ENCODE assay signal across 32 cellular contexts in the genomic region with DNA sequence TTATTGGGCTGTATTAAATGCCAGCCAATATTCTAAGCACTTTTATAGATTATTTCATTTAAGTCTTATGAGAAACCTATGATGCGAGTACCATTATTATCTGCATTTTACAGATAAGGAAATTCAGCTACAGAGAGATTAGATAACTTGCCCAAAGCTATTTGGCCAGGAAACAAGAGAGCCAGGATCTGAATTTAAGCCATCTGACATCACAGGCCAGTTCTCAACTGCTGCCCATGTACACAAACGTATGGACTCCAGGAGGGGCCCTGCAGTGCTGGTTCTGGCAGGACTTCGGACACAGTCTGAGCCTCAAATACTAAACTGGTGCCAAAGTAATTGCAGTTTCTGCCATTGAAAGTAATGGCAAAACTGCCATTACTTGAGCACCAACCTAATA. TPM values are rescaled to one million over a fixed set of nuclear protein-coding genes. Genes with fewer than 3 reads are reported as not detected.
DNase-seq lines count a peak whose midpoint lies in the region; ATAC-seq, FAIRE-seq and TF ChIP-seq lines count a peak whose summit lies in the region.
"Had no signal": no experiment of that assay in that cellular context is flagged by ENCODE, and none has a peak within 500 bp of the region (broad histone marks: within the 10 kb centered on the region; RNA-seq: fewer than 3 reads in every experiment).

No MANE protein-coding gene starts in this region.

- peak overlapping the region; percentile 42; the same call in 1 of the 2 replicates for H3K27ac ChIP-seq in 22Rv1
- no peak overlapping the region for H3K27ac ChIP-seq in K562 (ENCODE audit: extremely low read depth, low read depth, low read length)
- no peak overlapping the region for H3K27ac ChIP-seq in mesendoderm (ENCODE audit: low read depth, low read length)
- no peak overlapping the region for H3K27ac ChIP-seq in osteoblast (ENCODE audit: low read depth, low read length)
- no peak overlapping the region for H3K27ac ChIP-seq in Karpas-422 (ENCODE audit: low read length)
- H3K27ac ChIP-seq: cardiac muscle cell, HL-60, PC-9, suprapubic skin had no signal

- no peak for ATAC-seq in K562
- no peak for ATAC-seq in activated naive CD8-positive, alpha-beta T cell treated with anti-CD3 and anti-CD28 coated beads, Interleukin-2, amount 50 U/mL, for 24 hours
- ATAC-seq: activated CD4-positive, CD25-positive, alpha-beta regulatory T cell treated with anti-CD3 and anti-CD28 coated beads, Interleukin-2, amount 50 U/mL, for 24 hours; GM23338; stimulated activated memory B cell treated with anti-CD40 and anti-IgM and Interleukin-4, amounts not matched to agents 10 μg/mL and 1 μg/mL and 100 μg/mL, for 72 hours had no signal

- no peak overlapping the region for H3K27ac Mint-ChIP-seq in activated naive CD8-positive, alpha-beta T cell treated with anti-CD3 and anti-CD28 coated beads, Interleukin-2, amount 50 U/mL, for 24 hours
- H3K27ac Mint-ChIP-seq in nephron progenitor cell: no peak overlapping the region
- H3K27ac Mint-ChIP-seq: activated naive CD4-positive, alpha-beta T cell treated with anti-CD3 and anti-CD28 coated beads, Interleukin-2, amount 10 ng/mL, durations not matched to agents 7 days and 5 days; activated T-helper 1 cell treated with anti-CD3 and anti-CD28 coated beads, Interleukin-12 subunit alpha, Interleukin-12 subunit beta, Interleukin-2, Interleukin-4 antibody, amounts not matched to agents 30 ng/mL and 10 ng/mL and 1 ng/mL, durations not matched to agents 14 hours and 24 hours and 36 hours; CD4-positive, alpha-beta T cell; GM23338; nephron; stimulated activated memory B cell treated with anti-CD40 and anti-IgM and Interleukin-4, amounts not matched to agents 10 μg/mL and 1 μg/mL and 100 μg/mL, for 72 hours had no signal

- H3K9me3 ChIP-seq in K562 (replicated peaks; ENCODE audit: control insufficient read depth, insufficient read depth, low read depth, low read length) (no peaks in the 10 kb centered on the region), osteoblast (ENCODE audit: low read depth, low read length) (no peaks in the 10 kb centered on the region), Karpas-422 (ENCODE audit: low read length) (no peaks in the 10 kb centered on the region)
- H3K9me3 ChIP-seq: right lobe of liver, suprapubic skin had no signal

- H3K9ac ChIP-seq in K562 (ENCODE audit: insufficient read depth in 1 of 2, low read depth in 2 of 2, low read length in 2 of 2) (no peak overlapping the region), mesendoderm (ENCODE audit: low read length) (no peak overlapping the region), Karpas-422 (ENCODE audit: low read length) (no peak overlapping the region)

- H3K23ac ChIP-seq in mesendoderm (ENCODE audit: low read length): no peak overlapping the region

- DNase-seq in SK-MEL-5 (ENCODE audit: low read depth, low spot score) (peak; percentile 7), K562 (ENCODE audit: extremely low read depth in 1 of 4, low spot score in 3 of 4) (no peak), mesendoderm (peak; percentile 40), osteoblast (ENCODE audit: insufficient read length, low spot score, missing footprints) (no peak), Karpas-422 (no peak), nephron progenitor cell (no peak)
- DNase-seq in activated naive CD8-positive, alpha-beta T cell treated with anti-CD3 and anti-CD28 coated beads, Interleukin-2, amount 50 U/mL, for 24 hours: no peak
- DNase-seq: 8988T; activated CD4-positive, alpha-beta T cell treated with anti-CD3 and anti-CD28 coated beads, Interleukin-2, amount 50 U/mL, for 48 hours; activated CD8-positive, alpha-beta memory T cell treated with anti-CD3 and anti-CD28 coated beads, Interleukin-2, amount 50 U/mL, for 4 hours; activated naive CD4-positive, alpha-beta T cell treated with anti-CD3 and anti-CD28 coated beads, Interleukin-2, amount 10 ng/mL, durations not matched to agents 7 days and 5 days; CD4-positive, alpha-beta T cell; kidney; NCI-H1092 treated with DMSO at 0.1 percent for 48 hours; NCI-H187 treated with DMSO at 0.1 percent for 48 hours; NCI-H524 treated with DMSO at 0.1 percent for 48 hours; NK-92 treated with Interleukin-12 subunit alpha and Interleukin-12 subunit beta, amount 100 ng/mL, for 24 hours; PC-9; right lobe of liver; Right ventricle myocardium superior; stimulated activated CD4-positive, alpha-beta T cell treated with anti-CD3 and anti-CD28 coated beads, Interleukin-4, amount 100 ng/mL, for 4 hours; SW 1271 had no signal

- H3K9me2 ChIP-seq in Karpas-422 (replicated peaks; ENCODE audit: insufficient read depth, low read length): no peaks in the 10 kb centered on the region

- BruUV-seq in K562 (replicated peaks; lab: Mats Ljungman, UMichigan): no TSS peak

- H3K4me1 Mint-ChIP-seq in activated naive CD8-positive, alpha-beta T cell treated with anti-CD3 and anti-CD28 coated beads, Interleukin-2, amount 50 U/mL, for 24 hours: peaks cover 6% of the 10 kb centered on the region
- peaks cover 1% of the 10 kb centered on the region for H3K4me1 Mint-ChIP-seq in nephron progenitor cell

- no peak for TF ChIP-seq RAD21 in K562 (CRISPR knock-in tag; conservative IDR thresholded peaks at IDR 0.05 in 1 of 2, IDR thresholded peaks at IDR 0.05 in 1 of 2)

- H3K4me2 ChIP-seq in K562 (ENCODE audit: insufficient read depth, low read length) (no peak overlapping the region), mesendoderm (ENCODE audit: low read length) (no peak overlapping the region), osteoblast (ENCODE audit: insufficient read depth, low read length) (no peak overlapping the region), Karpas-422 (ENCODE audit: low read depth, low read length, poor library complexity, severe bottlenecking) (no peak overlapping the region)
- H3K4me2 ChIP-seq: GM23338, PC-9 had no signal

- in situ Hi-C loops in SK-MEL-5 (cut with HindIII; ENCODE audit: low pct_unique_long_range_greater_than_20kb, low sequenced_read_pairs): no loop called here
- in situ Hi-C loops in K562 (cut with MboI): no loop called here

- no peaks in the 10 kb centered on the region for H3K9me1 ChIP-seq in K562 (ENCODE audit: control insufficient read depth, insufficient read depth, low read length)

- H3K27me3 Mint-ChIP-seq in activated naive CD8-positive, alpha-beta T cell treated with anti-CD3 and anti-CD28 coated beads, Interleukin-2, amount 50 U/mL, for 24 hours: no peaks in the 10 kb centered on the region
- no peaks in the 10 kb centered on the region for H3K27me3 Mint-ChIP-seq in nephron progenitor cell (ENCODE audit: low read depth, poor library complexity)
- H3K27me3 Mint-ChIP-seq: activated naive CD4-positive, alpha-beta T cell treated with anti-CD3 and anti-CD28 coated beads, Interleukin-2, amount 10 ng/mL, durations not matched to agents 7 days and 5 days; CD4-positive, alpha-beta T cell; stimulated activated memory B cell treated with anti-CD40 and anti-IgM and Interleukin-4, amounts not matched to agents 10 μg/mL and 1 μg/mL and 100 μg/mL, for 72 hours had no signal

- no peak for TF ChIP-seq EP300 in K562 (IDR thresholded peaks at IDR 0.05; ENCODE audit: low read length)

- H3K79me2 ChIP-seq in K562 (ENCODE audit: control insufficient read depth, insufficient read depth, low read length): 0 out of 3 replicates have a peak, but pooled peaks cover 4% of the 10 kb centered on the region
- H3K79me2 ChIP-seq in mesendoderm (ENCODE audit: control insufficient read depth, insufficient read depth, low read length): no peaks in the 10 kb centered on the region
- no peaks in the 10 kb centered on the region for H3K79me2 ChIP-seq in osteoblast (ENCODE audit: insufficient read depth, low read length)
- no peaks in the 10 kb centered on the region for H3K79me2 ChIP-seq in Karpas-422 (ENCODE audit: low read length)

- POLR2A ChIA-PET in K562 (lab: Yijun Ruan, JAX): interaction anchor here (0.6 to 1.4 kb wide), 3 partner anchors 10 to 26 kb away, joined by 3 to 4 read pairs (median 3); no protein-coding TSS in a partner anchor

- no peaks in the 10 kb centered on the region for H4K20me1 ChIP-seq in K562 (replicated peaks; ENCODE audit: control insufficient read depth, insufficient read depth, low read length)
- H4K20me1 ChIP-seq in osteoblast (ENCODE audit: insufficient read depth, low read length): no peaks in the 10 kb centered on the region
- no peaks in the 10 kb centered on the region for H4K20me1 ChIP-seq in Karpas-422 (ENCODE audit: insufficient read depth, low read depth, low read length)

- H3K36me3 ChIP-seq in K562 (ENCODE audit: control insufficient read depth, insufficient read depth, low read length) (no peaks in the 10 kb centered on the region; the same call in 2 of the 3 replicates), mesendoderm (ENCODE audit: control insufficient read depth, insufficient read depth, low read length) (no peaks in the 10 kb centered on the region), osteoblast (ENCODE audit: insufficient read depth, low read length) (no peaks in the 10 kb centered on the region), Karpas-422 (ENCODE audit: insufficient read depth, low read length) (no peaks in the 10 kb centered on the region)
- H3K36me3 ChIP-seq: cardiac muscle cell, right lobe of liver, suprapubic skin had no signal

- H2AK5ac ChIP-seq in mesendoderm (ENCODE audit: low read length): no peak overlapping the region

- no peaks in the 10 kb centered on the region for H3K9me3 Mint-ChIP-seq in activated naive CD8-positive, alpha-beta T cell treated with anti-CD3 and anti-CD28 coated beads, Interleukin-2, amount 50 U/mL, for 24 hours
- no peaks in the 10 kb centered on the region for H3K9me3 Mint-ChIP-seq in nephron progenitor cell
- H3K9me3 Mint-ChIP-seq: activated naive CD4-positive, alpha-beta T cell treated with anti-CD3 and anti-CD28 coated beads, Interleukin-2, amount 10 ng/mL, durations not matched to agents 7 days and 5 days; activated T-helper 1 cell treated with anti-CD3 and anti-CD28 coated beads, Interleukin-12 subunit alpha, Interleukin-12 subunit beta, Interleukin-2, Interleukin-4 antibody, amounts not matched to agents 30 ng/mL and 10 ng/mL and 1 ng/mL, durations not matched to agents 14 hours and 24 hours and 36 hours; CD4-positive, alpha-beta T cell; GM23338; nephron; stimulated activated memory B cell treated with anti-CD40 and anti-IgM and Interleukin-4, amounts not matched to agents 10 μg/mL and 1 μg/mL and 100 μg/mL, for 72 hours had no signal

- no peak overlapping the region for H2BK5ac ChIP-seq in mesendoderm (ENCODE audit: low read length)

- TF ChIP-seq CTCF in 22Rv1 (IDR thresholded peaks at IDR 0.05): no peak
- TF ChIP-seq CTCF in K562 (IDR thresholded peaks at IDR 0.05 in 2 of 3, conservative IDR thresholded peaks at IDR 0.05 in 1 of 3; ENCODE audit: insufficient read depth in 2 of 3, low read depth in 1 of 3, low read length in 3 of 3): no peak
- no peak for TF ChIP-seq CTCF in osteoblast (IDR thresholded peaks at IDR 0.05; ENCODE audit: extremely low read depth, low read depth, low read length)
- no peak for TF ChIP-seq CTCF in nephron progenitor cell (IDR thresholded peaks at IDR 0.05)

- TF ChIP-seq POLR2A in K562 (conservative IDR thresholded peaks at IDR 0.05): no peak

- H2AFZ ChIP-seq in K562 (ENCODE audit: low read depth, low read length) (no peak overlapping the region), osteoblast (ENCODE audit: low read length) (no peak overlapping the region), Karpas-422 (ENCODE audit: low read length) (no peak overlapping the region)
- H2AFZ ChIP-seq: GM23338, PC-9 had no signal

- no peak overlapping the region for H3K56ac ChIP-seq in mesendoderm (ENCODE audit: low read length)

- no peak overlapping the region for H3K18ac ChIP-seq in mesendoderm (ENCODE audit: low read length)

- no peaks in the 10 kb centered on the region for H3K79me1 ChIP-seq in mesendoderm (ENCODE audit: low read length)

- no peak overlapping the region for H4K8ac ChIP-seq in mesendoderm (ENCODE audit: low read depth, low read length)

- H2BK120ac ChIP-seq in mesendoderm (ENCODE audit: low read depth, low read length): no peak overlapping the region

- intact Hi-C loops in K562 (cut with micrococcal nuclease): no loop called here

- H3K4me3 ChIP-seq in K562 (no peak overlapping the region), mesendoderm (ENCODE audit: low read length) (no peak overlapping the region), osteoblast (ENCODE audit: insufficient read depth, low read length) (no peak overlapping the region), Karpas-422 (ENCODE audit: low read length) (no peak overlapping the region)
- H3K4me3 ChIP-seq: cardiac muscle cell, GM23338, PC-9, right lobe of liver, suprapubic skin had no signal

- no peak overlapping the region for H3K4ac ChIP-seq in mesendoderm (ENCODE audit: low read depth, low read length)

- H2BK15ac ChIP-seq in mesendoderm (replicated peaks; ENCODE audit: low read depth): no peak overlapping the region

- FAIRE-seq in K562 (lab: Jason Lieb, UNC): peak; percentile 49
- FAIRE-seq: GM12892, kidney had no signal

- H3K36me3 Mint-ChIP-seq in activated naive CD8-positive, alpha-beta T cell treated with anti-CD3 and anti-CD28 coated beads, Interleukin-2, amount 50 U/mL, for 24 hours (ENCODE audit: low read depth): no peaks in the 10 kb centered on the region
- H3K36me3 Mint-ChIP-seq in nephron progenitor cell (ENCODE audit: low read depth): no peaks in the 10 kb centered on the region

- no peak overlapping the region for H4K5ac ChIP-seq in mesendoderm (ENCODE audit: low read length)

- CTCF ChIA-PET in K562 (lab: Yijun Ruan, JAX; ENCODE audit: low intra/inter-chr PET ratio): no interaction called here

- H3K4me3 Mint-ChIP-seq in activated naive CD8-positive, alpha-beta T cell treated with anti-CD3 and anti-CD28 coated beads, Interleukin-2, amount 50 U/mL, for 24 hours: no peak overlapping the region
- H3K4me3 Mint-ChIP-seq in nephron progenitor cell: no peak overlapping the region
- H3K4me3 Mint-ChIP-seq: activated naive CD4-positive, alpha-beta T cell treated with anti-CD3 and anti-CD28 coated beads, Interleukin-2, amount 10 ng/mL, durations not matched to agents 7 days and 5 days; activated T-helper 1 cell treated with anti-CD3 and anti-CD28 coated beads, Interleukin-12 subunit alpha, Interleukin-12 subunit beta, Interleukin-2, Interleukin-4 antibody, amounts not matched to agents 30 ng/mL and 10 ng/mL and 1 ng/mL, durations not matched to agents 14 hours and 24 hours and 36 hours; CD4-positive, alpha-beta T cell; GM23338; nephron; stimulated activated memory B cell treated with anti-CD40 and anti-IgM and Interleukin-4, amounts not matched to agents 10 μg/mL and 1 μg/mL and 100 μg/mL, for 72 hours had no signal

- H3K4me1 ChIP-seq in K562 (replicated peaks in 1 of 2; ENCODE audit: control insufficient read depth in 2 of 2, insufficient read depth in 2 of 2, low read length in 2 of 2): peaks cover 13 to 29% of the 10 kb centered on the region in 2 experiments; a peak in 4 of 5 replicates
- H3K4me1 ChIP-seq in mesendoderm (ENCODE audit: control insufficient read depth, low read depth, low read length): no peaks in the 10 kb centered on the region
- no peaks in the 10 kb centered on the region for H3K4me1 ChIP-seq in osteoblast (ENCODE audit: insufficient read depth, low read length)
- peaks cover 8% of the 10 kb centered on the region for H3K4me1 ChIP-seq in Karpas-422 (ENCODE audit: low read length)
- H3K4me1 ChIP-seq: suprapubic skin had no signal

- WGBS in K562 (ENCODE audit: insufficient coverage, low coverage, missing lambda C conversion rate): 32% methylated on average over 3 of the region's 3 CpGs
- no CpG with 5 or more reads among the region's 3 CpGs for WGBS in mesendoderm (ENCODE audit: extremely low coverage, insufficient coverage, low lambda C conversion rate)

- H3K27me3 ChIP-seq in K562 (ENCODE audit: control insufficient read depth in 2 of 2, insufficient read depth in 2 of 2, low read length in 2 of 2) (no peaks in the 10 kb centered on the region), mesendoderm (ENCODE audit: insufficient read depth, low read length, poor library complexity) (no peaks in the 10 kb centered on the region), osteoblast (ENCODE audit: insufficient read depth, low read length) (no peaks in the 10 kb centered on the region), Karpas-422 (ENCODE audit: low read length) (no peaks in the 10 kb centered on the region; the same call in 1 of the 2 replicates)
- H3K27me3 ChIP-seq: cardiac muscle cell, right lobe of liver, suprapubic skin had no signal

RNA-seq across cellular contexts. Expression of a gene that starts 40.2 kb away (rescaled TPM):
- total RNA-seq in SK-MEL-5 (2014; rRNA removed; shearing (Covaris generic)): 11.5 and 12.4 TPM in 2 replicates
- polyA plus RNA-seq in SK-MEL-5 (2015; cell fraction: cytosol; rRNA removed): 11.5 and 13.6 TPM in 2 replicates
- polyA plus RNA-seq in SK-MEL-5 (2015; cell fraction: nucleus; rRNA removed): 1.2 and 5.6 TPM in 2 replicates
- total RNA-seq in K562 (2011; cell fraction: chromatin; rRNA removed; ENCODE audit: low replicate concordance): 30.3 and 41.3 TPM in 2 replicates
- 26.2 and 31.9 TPM in 2 replicates for total RNA-seq in K562 (2011; cell fraction: nucleolus; rRNA removed)
- 25.7 and 32.7 TPM in 2 replicates for total RNA-seq in K562 (2011; cell fraction: nucleoplasm; rRNA removed)
- 7.5 and 7.6 TPM in 2 replicates for total RNA-seq in K562 (2014; rRNA removed)
- 16.9 and 20.2 TPM in 2 replicates for total RNA-seq in K562 (2014; rRNA removed; fragmentation: Illumina TruSeq; extraction: Trizol)
- 21.3 and 22.2 TPM in 2 replicates for total RNA-seq in K562 (2015; rRNA removed; fragmentation: Illumina TruSeq; extraction: Trizol)
- total RNA-seq in K562 (2021): 21.3 and 22.2 TPM in 2 replicates
- 25.7 TPM in 2 replicates for polyA plus RNA-seq in K562 (2011; rRNA removed)
- 13.6 and 16.0 TPM in 2 replicates for polyA plus RNA-seq in K562 (2011; cell fraction: cytosol; rRNA removed)
- polyA plus RNA-seq in K562 (2011; cell fraction: nucleus; rRNA removed): 8.9 and 12.8 TPM in 2 replicates
- polyA plus RNA-seq in K562 (2012): 15.6 and 22.8 TPM in 2 replicates
- polyA plus RNA-seq in K562 (2014; fragmentation: Illumina TruSeq; extraction: Trizol): 19.0 and 22.5 TPM in 2 replicates
- 10 to 100 TPM; 11.4 to 13.6 TPM for polyA plus RNA-seq in K562 (2014; fragmentation: Nextera tagmentation; extraction: Ambion mirVana)
- 14.4 and 15.3 TPM in 2 replicates for polyA plus RNA-seq in K562 (2014; rRNA removed)
- polyA minus RNA-seq in K562 (2011; rRNA and poly(A)+ RNA removed): 21.1 and 24.1 TPM in 2 replicates
- polyA minus RNA-seq in K562 (2011; cell fraction: cytosol; rRNA and poly(A)+ RNA removed): 10.1 and 10.3 TPM in 2 replicates
- polyA minus RNA-seq in K562 (2011; cell fraction: nucleus; rRNA and poly(A)+ RNA removed): 8.9 and 21.4 TPM in 2 replicates
- polyA plus RNA-seq in mesendoderm (2013, experiment 1 of 2): 12.7 TPM
- 13.0 TPM for polyA plus RNA-seq in mesendoderm (2013, experiment 2 of 2)
- 21.4 and 31.2 TPM in 2 replicates for total RNA-seq in osteoblast
- total RNA-seq in Karpas-422 (2014; rRNA removed; shearing (Covaris generic); ENCODE audit: low replicate concordance): 1.8 and 2.0 TPM in 2 replicates

Comparison
In these comparisons a context has a peak if more than half of its experiments do, and no peak if none do; other contexts are left out.
1. DNase-seq: peak in SK-MEL-5 (single experiment) and mesendoderm (single experiment); none in K562 (0 of 4), activated naive CD8-positive, alpha-beta T cell treated with anti-CD3 and anti-CD28 coated beads, Interleukin-2, amount 50 U/mL, for 24 hours (single experiment), osteoblast (single experiment), Karpas-422 (single experiment) and nephron progenitor cell (single experiment).